In the genomic region with DNA sequence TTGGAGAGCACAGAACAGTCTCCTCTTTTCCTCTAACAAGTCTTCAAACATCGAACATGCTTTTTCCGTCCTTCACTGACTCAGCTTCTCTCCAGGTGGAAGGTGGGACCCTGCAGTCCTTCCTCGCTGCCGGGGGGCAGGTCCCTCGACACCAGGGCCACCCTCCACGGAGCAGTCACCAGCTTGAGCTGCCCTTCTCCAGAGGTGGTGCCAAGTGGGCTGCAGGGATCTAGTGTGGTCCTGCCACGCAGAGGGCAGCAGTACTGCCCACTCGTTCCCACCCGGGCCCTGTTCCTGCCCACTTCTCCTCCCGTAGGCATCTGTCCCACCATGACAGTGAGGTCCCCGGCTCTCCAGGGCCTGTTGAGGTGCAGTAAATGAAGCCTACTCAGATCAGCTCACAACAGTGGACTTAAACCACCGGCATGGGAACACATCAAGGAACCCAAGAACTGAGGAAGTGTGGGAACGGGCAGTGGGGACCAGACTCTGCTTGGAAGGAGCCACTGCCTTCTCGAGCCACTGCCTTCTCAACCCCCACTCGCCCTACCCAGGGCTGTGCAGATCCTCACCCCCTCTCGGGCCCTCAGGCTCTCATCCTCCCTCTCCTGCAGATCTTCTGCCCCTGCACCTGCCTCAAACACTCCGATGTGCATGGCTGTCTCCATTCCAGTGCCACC, we compare ENCODE assay signal across 24 cellular contexts.
"Had no signal": no experiment of that assay in that cellular context is flagged by ENCODE, and none has a peak within 500 bp of the region (broad histone marks: within the 10 kb centered on the region; RNA-seq: fewer than 3 reads in every experiment).

No MANE protein-coding gene starts in this region.

- H3K4me2 ChIP-seq: smooth muscle cell had no signal

- H3K36me3 Mint-ChIP-seq: natural killer cell; stimulated activated effector memory CD8-positive, alpha-beta T cell treated with anti-CD3 and anti-CD28 coated beads, Interleukin-12 subunit alpha, Interleukin-12 subunit beta, amount 100 ng/mL, for 72 hours; type B pancreatic cell had no signal

- ATAC-seq: esophagus mucosa; gastrocnemius medialis; left lobe of liver; natural killer cell; sciatic nerve; stimulated activated effector memory CD8-positive, alpha-beta T cell treated with anti-CD3 and anti-CD28 coated beads, Interleukin-12 subunit alpha, Interleukin-12 subunit beta, amount 100 ng/mL, for 72 hours; stimulated activated naive CD8-positive, alpha-beta T cell treated with anti-CD3 and anti-CD28 coated beads, Interleukin-15, Interleukin-2, amounts not matched to agents 100 U/mL and 50 U/mL, for 24 hours had no signal

- H3K36me3 ChIP-seq: gastrocnemius medialis, prostate gland, right atrium auricular region, tibial artery had no signal

- H3K9me3 ChIP-seq: gastrocnemius medialis, prostate gland, right atrium auricular region, testis, tibial artery had no signal

- H3K9me3 Mint-ChIP-seq: endodermal cell; natural killer cell; neural crest cell; stimulated activated effector memory CD8-positive, alpha-beta T cell treated with anti-CD3 and anti-CD28 coated beads, Interleukin-12 subunit alpha, Interleukin-12 subunit beta, amount 100 ng/mL, for 72 hours; type B pancreatic cell had no signal

- H3K4me3 Mint-ChIP-seq: endodermal cell; natural killer cell; neural crest cell; stimulated activated effector memory CD8-positive, alpha-beta T cell treated with anti-CD3 and anti-CD28 coated beads, Interleukin-12 subunit alpha, Interleukin-12 subunit beta, amount 100 ng/mL, for 72 hours; type B pancreatic cell had no signal

- H3K4me1 ChIP-seq: gastrocnemius medialis, prostate gland, right atrium auricular region, testis had no signal

- H3K27me3 ChIP-seq: gastrocnemius medialis, right atrium auricular region, testis, tibial artery had no signal

- H3K4me1 Mint-ChIP-seq: endodermal cell; natural killer cell; neural crest cell; stimulated activated effector memory CD8-positive, alpha-beta T cell treated with anti-CD3 and anti-CD28 coated beads, Interleukin-12 subunit alpha, Interleukin-12 subunit beta, amount 100 ng/mL, for 72 hours had no signal

- H3K27ac ChIP-seq: epithelial cell of prostate, gastrocnemius medialis, prostate gland, right atrium auricular region, testis, tibial artery had no signal

- DNase-seq: cortex of kidney; effector CD8-positive, alpha-beta T cell; endodermal cell; foreskin fibroblast; head of caudate nucleus; kidney; natural killer cell; stimulated activated CD4-positive, alpha-beta T cell treated with anti-CD3 and anti-CD28 coated beads, Interleukin-2, amount 100 ng/mL, for 24 hours; stimulated activated CD4-positive, alpha-beta T cell treated with anti-CD3 and anti-CD28 coated beads, Interleukin-4, amount 100 ng/mL, for 24 hours; stimulated activated naive CD8-positive, alpha-beta T cell treated with anti-CD3 and anti-CD28 coated beads, Interleukin-15, Interleukin-2, amounts not matched to agents 100 U/mL and 50 U/mL, for 24 hours; substantia nigra; testis; tibial artery had no signal

- H3K4me3 ChIP-seq: gastrocnemius medialis, prostate gland, right atrium auricular region, smooth muscle cell, testis, tibial artery had no signal
